In genomic region chr19:51901860-51902259, GRCh38 we compare ENCODE assay signal across 1 cellular context.
A peak's percentile ranks its signal among the peaks of the same experiment; 100 is the strongest.
TF ChIP-seq lines count a peak whose summit lies in the region.

No MANE protein-coding gene starts in this region.

TF ChIP-seq in HepG2, 621 proteins besides CTCF, POLR2A, EP300 and RAD21:
- TF ChIP-seq ZNF337 (CRISPR knock-in tag; IDR thresholded peaks at IDR 0.05; ENCODE audit: borderline replicate concordance, low read depth), result no peak
- TF ChIP-seq NFYB (CRISPR knock-in tag; IDR thresholded peaks at IDR 0.05), result no peak
- TF ChIP-seq ZNF780A (CRISPR knock-in tag; IDR thresholded peaks at IDR 0.05), result no peak
- no peak for TF ChIP-seq HINFP (CRISPR knock-in tag; IDR thresholded peaks at IDR 0.05; ENCODE audit: low read depth)
- peak; percentile 34 for TF ChIP-seq STAG1 (CRISPR knock-in tag; IDR thresholded peaks at IDR 0.05)
- no peak for TF ChIP-seq ZNF614 (CRISPR knock-in tag; IDR thresholded peaks at IDR 0.05; ENCODE audit: borderline replicate concordance)
- no peak for TF ChIP-seq KDM2A (CRISPR knock-in tag; IDR thresholded peaks at IDR 0.05; ENCODE audit: borderline replicate concordance, low read depth)
